In the genomic region with DNA sequence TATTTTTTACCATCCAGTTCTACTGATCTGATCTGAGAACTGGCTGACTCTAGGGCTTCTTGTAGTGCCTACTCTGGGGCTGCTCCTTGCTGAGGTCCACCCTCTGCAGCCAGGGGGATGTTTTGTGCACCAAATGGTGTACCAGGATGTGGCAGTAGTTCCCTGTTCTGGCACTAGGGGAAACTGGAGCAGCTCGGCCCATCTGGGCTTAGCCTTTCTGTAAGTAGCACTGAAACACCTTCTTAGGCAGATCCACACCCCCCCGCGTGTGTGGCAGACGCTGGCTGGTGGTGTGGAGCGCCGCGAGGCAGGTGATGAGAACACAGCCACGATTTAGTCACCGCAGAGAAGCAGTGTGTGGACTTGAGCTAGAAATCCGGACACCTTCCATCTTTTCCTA, we compare ENCODE assay signal across 7 cellular contexts. TPM values are rescaled to one million over a fixed set of nuclear protein-coding genes. Genes with fewer than 3 reads are reported as not detected.
A peak's percentile ranks its signal among the peaks of the same experiment; 100 is the strongest.
DNase-seq lines count a peak whose midpoint lies in the region; ATAC-seq and TF ChIP-seq lines count a peak whose summit lies in the region.

No MANE protein-coding gene starts in this region.

- TF ChIP-seq POLR2A in heart left ventricle (IDR thresholded peaks at IDR 0.05), result no peak
- no peak for TF ChIP-seq POLR2A in stomach (IDR thresholded peaks at IDR 0.05)

- WGBS in heart left ventricle, 4 donors, result 54 to 73% (median 60%) methylated on average over 10 of the region's 10 CpGs
- WGBS in stomach, 5 donors, result 57 to 73% (median 64%) methylated on average over 10 of the region's 10 CpGs

- peak; percentile 17 to 59 (median 48) for ATAC-seq in heart left ventricle

- H3K4me1 ChIP-seq in heart left ventricle, result peaks cover 0 to 15% (median 1%) of the 10 kb centered on the region in 12 donors
- H3K4me1 ChIP-seq in stomach, result peaks cover 0 to 17% (median 4%) of the 10 kb centered on the region in 4 donors

- TF ChIP-seq EP300 in stomach (IDR thresholded peaks at IDR 0.05), result no peak

- no peaks in the 10 kb centered on the region for H3K9me3 ChIP-seq in KOPT-K1 (ENCODE audit: insufficient read depth, low read length, poor library complexity, severe bottlenecking)
- no peaks in the 10 kb centered on the region for H3K9me3 ChIP-seq in WERI-Rb-1 (ENCODE audit: severe bottlenecking)
- H3K9me3 ChIP-seq in heart left ventricle, result no peaks in the 10 kb centered on the region
- no peaks in the 10 kb centered on the region for H3K9me3 ChIP-seq in stomach

- H3K27me3 ChIP-seq in WERI-Rb-1 (ENCODE audit: insufficient read depth, low read depth, severe bottlenecking), result no peaks in the 10 kb centered on the region
- H3K27me3 ChIP-seq in heart left ventricle, result no peaks in the 10 kb centered on the region
- H3K27me3 ChIP-seq in stomach, result no peaks in the 10 kb centered on the region

- H3K4me3 ChIP-seq in WERI-Rb-1 (ENCODE audit: low read depth, low read length), result no peak overlapping the region
- no peak overlapping the region for H3K4me3 ChIP-seq in heart left ventricle
- no peak overlapping the region for H3K4me3 ChIP-seq in stomach

- DNase-seq in Daoy (ENCODE audit: low read depth) (peak; percentile 18), WERI-Rb-1 (peak; percentile 86), heart left ventricle (no peak), stomach (no peak), OCI-M2 (lab: John Stamatoyannopoulos, UW; ENCODE audit: unreplicated experiment) (no peak), CD1c-positive myeloid dendritic cell (ENCODE audit: extremely low spot score) (no peak)

- intact Hi-C loops in heart left ventricle (cut with DNase I), result no loop called here
- intact Hi-C loops in stomach (cut with DNase I; ENCODE audit: low total_unique reads), result no loop called here

- H3K27ac ChIP-seq in KOPT-K1 (ENCODE audit: low read depth, low read length, poor library complexity, severe bottlenecking) (peak overlapping the region; percentile 64), WERI-Rb-1 (no peak overlapping the region; the same call in 1 of the 2 replicates), heart left ventricle (no peak overlapping the region), stomach (no peak overlapping the region)

- peak; percentile 84 for TF ChIP-seq CTCF in WERI-Rb-1 (IDR thresholded peaks at IDR 0.05; ENCODE audit: low read depth, low read length)
- TF ChIP-seq CTCF in heart left ventricle (IDR thresholded peaks at IDR 0.05), result peak in 10 of 12 donors; percentile 12 to 51 (median 22)
- peak in 5 of 7 experiments; percentile 8 to 45 (median 33) for TF ChIP-seq CTCF in stomach (IDR thresholded peaks at IDR 0.05)

- no peaks in the 10 kb centered on the region for H3K36me3 ChIP-seq in KOPT-K1 (ENCODE audit: insufficient read depth, low read length)
- peaks cover 4% of the 10 kb centered on the region for H3K36me3 ChIP-seq in WERI-Rb-1
- peaks cover 0 to 10% (median 0%) of the 10 kb centered on the region in 9 donors for H3K36me3 ChIP-seq in heart left ventricle
- H3K36me3 ChIP-seq in stomach, result no peaks in the 10 kb centered on the region

RNA-seq across cellular contexts. Expression of a gene that starts 17.0 kb away (rescaled TPM):
- 29.8 and 30.9 TPM in 2 replicates for total RNA-seq in Daoy (2014; rRNA removed; shearing (Covaris generic))
- 10 to 100 TPM; 13.4 to 39.1 (median 16.5) TPM for total RNA-seq in heart left ventricle
- 10 to 100 TPM in 1 of 2 donors, 1 to 10 TPM in 1; 9.9 to 24.2 TPM for polyA plus RNA-seq in heart left ventricle
- total RNA-seq in stomach, result 1 to 10 TPM in 3 of 5 donors, not detected in 2; 3.1 to 5.5 (median 4.8) TPM
- polyA plus RNA-seq in stomach, result 1 to 10 TPM; 6.6 to 7.8 (median 6.9) TPM

Comparison
In these comparisons a context has a peak if more than half of its experiments do, and no peak if none do; other contexts are left out.
1. DNase-seq: peak in Daoy (single experiment) and WERI-Rb-1 (single experiment); none in heart left ventricle (0 of 5), stomach (single experiment), OCI-M2 (single experiment) and CD1c-positive myeloid dendritic cell (single experiment).
2. CTCF ChIP-seq: peak in every context shown above with its lines; median percentile 84 in WERI-Rb-1; 33 in stomach; 22 in heart left ventricle.